Comparison of ENCODE assay signal across 13 cellular contexts in the genomic region with DNA sequence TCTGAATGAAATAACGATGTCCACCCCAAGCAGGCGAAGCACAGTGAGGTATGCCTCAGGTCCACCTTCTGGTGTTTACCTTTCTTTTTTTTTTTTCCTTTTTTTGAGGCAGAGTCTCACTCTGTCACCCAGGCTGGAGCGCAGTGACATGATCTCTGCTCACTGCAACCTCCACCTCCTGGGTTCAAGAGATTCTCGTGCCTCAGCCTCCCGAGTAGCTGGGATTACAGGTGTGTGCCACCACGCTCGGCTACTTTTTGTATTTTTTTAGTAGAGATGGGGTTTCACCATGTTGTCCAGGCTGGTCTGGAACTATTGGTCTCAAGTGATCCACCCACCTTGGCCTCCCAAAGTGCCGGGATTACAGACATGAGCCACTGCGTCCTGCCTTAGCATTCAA. TPM values are rescaled to one million over a fixed set of nuclear protein-coding genes. Genes with fewer than 3 reads are reported as not detected.
DNase-seq lines count a peak whose midpoint lies in the region; ATAC-seq, FAIRE-seq and TF ChIP-seq lines count a peak whose summit lies in the region.
"Not testable (repeated sequence)": the region's sequence is repeated elsewhere in the genome, so short reads cannot be mapped to it uniquely, and the experiment has no call there.
"Had no signal": no experiment of that assay in that cellular context is flagged by ENCODE, and none has a peak within 500 bp of the region (broad histone marks: within the 10 kb centered on the region; RNA-seq: fewer than 3 reads in every experiment).

No MANE protein-coding gene starts in this region.

- peaks cover 32% of the 10 kb centered on the region for H3K79me1 ChIP-seq in mesenchymal stem cell (replicated peaks; ENCODE audit: low read length, poor library complexity, severe bottlenecking)

- H3K4me2 ChIP-seq in A549 = peak overlapping the region; percentile 83
- H3K4me2 ChIP-seq in Loucy (ENCODE audit: low read depth, low read length, poor library complexity, severe bottlenecking) = peak overlapping the region; percentile 86
- H3K4me2 ChIP-seq in mesenchymal stem cell (ENCODE audit: low read length, poor library complexity, severe bottlenecking) = not testable (repeated sequence)

- H3K79me2 ChIP-seq in Loucy (ENCODE audit: insufficient read depth, low read length) = peaks cover 44% of the 10 kb centered on the region

- H3K27ac ChIP-seq in A549 (peak overlapping the region in 1 of 2 experiments; percentile 2; a peak in 1 of 6 replicates), breast epithelium (peak overlapping the region; percentile 84 to 87), epithelial cell of prostate (peak overlapping the region; percentile 86), foreskin keratinocyte (peak overlapping the region; percentile 99), right atrium auricular region (peak overlapping the region; percentile 65 to 80), uterus (peak overlapping the region; percentile 82 to 96)
- H3K27ac ChIP-seq in mesenchymal stem cell (ENCODE audit: low read length, poor library complexity, severe bottlenecking) = not testable (repeated sequence)

- ATAC-seq in A549, foreskin keratinocyte: not testable (repeated sequence)

- not testable (repeated sequence) for H3K27me3 ChIP-seq in Loucy (ENCODE audit: insufficient read depth, low read length, poor library complexity, severe bottlenecking); breast epithelium; foreskin keratinocyte; right atrium auricular region; mesenchymal stem cell (ENCODE audit: control insufficient read depth in 1 of 2, insufficient read depth in 1 of 2, low read length in 2 of 2); uterus

- 95% methylated on average over 9 of the region's 9 CpGs for WGBS in A549 (ENCODE audit: missing lambda C conversion rate)
- 98% methylated on average over 9 of the region's 9 CpGs for WGBS in mesenchymal stem cell

- H2AFZ ChIP-seq in Loucy (ENCODE audit: low read length); mesenchymal stem cell (ENCODE audit: low read depth, low read length): not testable (repeated sequence)

- H3K9me2 ChIP-seq in Loucy (replicated peaks; ENCODE audit: low read depth, low read length) = not testable (repeated sequence)

- H4K20me1 ChIP-seq in Loucy (ENCODE audit: insufficient read depth, low read length, poor library complexity, severe bottlenecking) = peaks cover 18% of the 10 kb centered on the region

- TF ChIP-seq POLR2A in A549 (IDR thresholded peaks at IDR 0.05; ENCODE audit: low read length); breast epithelium (IDR thresholded peaks at IDR 0.05); uterus (IDR thresholded peaks at IDR 0.05): not testable (repeated sequence)

- H3K18ac ChIP-seq in mesenchymal stem cell (ENCODE audit: low read depth in 1 of 2, low read length in 2 of 2) = not testable (repeated sequence)

- H3K23ac ChIP-seq in mesenchymal stem cell (ENCODE audit: low read length in 2 of 2) = not testable (repeated sequence)

- TF ChIP-seq EP300 in A549 (IDR thresholded peaks at IDR 0.05) = not testable (repeated sequence)

- H2BK5ac ChIP-seq in mesenchymal stem cell (ENCODE audit: low read depth, low read length, poor library complexity, severe bottlenecking) = not testable (repeated sequence)

- H3K36me3 ChIP-seq in Loucy (ENCODE audit: insufficient read depth, low read length); breast epithelium; right atrium auricular region; mesenchymal stem cell (ENCODE audit: control insufficient read depth in 1 of 2, insufficient read depth in 2 of 2, low read depth in 1 of 2, low read length in 2 of 2); uterus: not testable (repeated sequence)

- TF ChIP-seq CTCF in A549 (IDR thresholded peaks at IDR 0.05); Loucy (conservative IDR thresholded peaks at IDR 0.05; ENCODE audit: low read length); breast epithelium (IDR thresholded peaks at IDR 0.05); foreskin keratinocyte (conservative IDR thresholded peaks at IDR 0.05); right atrium auricular region (IDR thresholded peaks at IDR 0.05); uterus (IDR thresholded peaks at IDR 0.05): not testable (repeated sequence)

- H3K4me1 ChIP-seq in A549 (peaks cover 64% of the 10 kb centered on the region), Loucy (ENCODE audit: insufficient read depth, low read length, poor library complexity, severe bottlenecking) (peaks cover 39% of the 10 kb centered on the region), foreskin keratinocyte (peaks cover 40% of the 10 kb centered on the region), right atrium auricular region (peaks cover 0 to 84% of the 10 kb centered on the region in 2 donors), mesenchymal stem cell (ENCODE audit: control insufficient read depth, insufficient read depth, low read depth, low read length) (peaks cover 18% of the 10 kb centered on the region), uterus (peaks cover 9 to 28% of the 10 kb centered on the region in 2 donors)
- not testable (repeated sequence) for H3K4me1 ChIP-seq in breast epithelium

- DNase-seq in A549 (ENCODE audit: low read depth in 1 of 2, low spot score in 1 of 2); breast epithelium (ENCODE audit: low spot score in 2 of 2); epithelial cell of prostate (ENCODE audit: low read depth, low spot score); foreskin keratinocyte; right atrium auricular region (ENCODE audit: low spot score); mesenchymal stem cell; uterus: not testable (repeated sequence)

- not testable (repeated sequence) for H2BK12ac ChIP-seq in mesenchymal stem cell (ENCODE audit: low read length in 2 of 2)

- intact Hi-C loops in breast epithelium (cut with DNase I; ENCODE audit: low total_unique reads); uterus (cut with DNase I; ENCODE audit: low total_unique reads): not testable (repeated sequence)

- H3K9ac ChIP-seq in Loucy (ENCODE audit: low read depth, low read length, poor library complexity, severe bottlenecking); mesenchymal stem cell (ENCODE audit: low read length): not testable (repeated sequence)

- TF ChIP-seq RAD21 in A549 (conservative IDR thresholded peaks at IDR 0.05 in 1 of 2, IDR thresholded peaks at IDR 0.05 in 1 of 2) = not testable (repeated sequence)

- not testable (repeated sequence) for H4K8ac ChIP-seq in mesenchymal stem cell (ENCODE audit: low read length)

- H3K9me3 ChIP-seq in A549; Loucy (ENCODE audit: insufficient read depth, low read depth, low read length); breast epithelium; right atrium auricular region; mesenchymal stem cell (ENCODE audit: control insufficient read depth, low read length); uterus: not testable (repeated sequence)

- H4K91ac ChIP-seq in mesenchymal stem cell (ENCODE audit: low read length) = not testable (repeated sequence)

- not testable (repeated sequence) for H2BK120ac ChIP-seq in mesenchymal stem cell (ENCODE audit: low read depth, low read length)

- not testable (repeated sequence) for H2BK15ac ChIP-seq in mesenchymal stem cell (ENCODE audit: low read depth, poor library complexity, severe bottlenecking)

- CTCF ChIA-PET in A549 (lab: Yijun Ruan, JAX) = interaction anchor here (0.7 to 1.5 kb wide), 4 partner anchors 16 to 63 kb away, joined by 3 to 4 read pairs (median 4); no protein-coding TSS in a partner anchor

- not testable (repeated sequence) for H3K4ac ChIP-seq in mesenchymal stem cell (ENCODE audit: low read depth in 1 of 2, low read length in 2 of 2)

- not testable (repeated sequence) for FAIRE-seq in A549 (lab: Jason Lieb, UNC)

- H2AK5ac ChIP-seq in mesenchymal stem cell (ENCODE audit: low read length, severe bottlenecking) = peak overlapping the region; percentile 81

- not testable (repeated sequence) for H3F3A ChIP-seq in Loucy (ENCODE audit: low read depth)

- not testable (repeated sequence) for H3K14ac ChIP-seq in mesenchymal stem cell (ENCODE audit: low read length in 2 of 2)

- not testable (repeated sequence) for H3K4me3 ChIP-seq in A549; Loucy (ENCODE audit: low read length, poor library complexity, severe bottlenecking); breast epithelium; right atrium auricular region; mesenchymal stem cell (ENCODE audit: insufficient read depth in 1 of 2, low read depth in 1 of 2, low read length in 2 of 2); uterus

- POLR2A ChIA-PET in A549 (lab: Yijun Ruan, JAX) = not testable (repeated sequence)

RNA-seq across cellular contexts. Expression of a gene that starts 4.9 kb away (rescaled TPM):
- polyA plus RNA-seq in A549 (2011; rRNA removed) = 17.9 and 18.0 TPM in 2 replicates
- 9.9 and 10.3 TPM in 2 replicates for polyA plus RNA-seq in A549 (2012; cell fraction: cytosol; rRNA removed)
- polyA plus RNA-seq in A549 (2012; cell fraction: nucleus; rRNA removed) = 21.4 and 21.8 TPM in 2 replicates
- 8.3 to 10.0 TPM (median 9.8 TPM) in 3 replicates for polyA plus RNA-seq in A549 (2017; fragmentation: RNase III; extraction: RNeasy Plus Mini Kit Qiagen cat#74134 plus additional on column Dnase treatment)
- 45.1 and 45.8 TPM in 2 replicates for polyA minus RNA-seq in A549 (2011; rRNA and poly(A)+ RNA removed)
- total RNA-seq in breast epithelium = 10 to 100 TPM in 2 of 3 donors, 1 to 10 TPM in 1; 6.7 to 40.7 (median 21.0) TPM
- 23.0 and 24.2 TPM in 2 replicates for total RNA-seq in foreskin keratinocyte
- polyA plus RNA-seq in foreskin keratinocyte = 7.6 and 9.1 TPM in 2 replicates
- total RNA-seq in right atrium auricular region = 10 to 100 TPM; 19.7 to 29.0 TPM
- polyA plus RNA-seq in mesenchymal stem cell (2013, experiment 1 of 2) = 5.5 TPM
- polyA plus RNA-seq in mesenchymal stem cell (2013, experiment 2 of 2) = 5.0 TPM
- 10 to 100 TPM; 11.8 to 62.0 (median 28.2) TPM for total RNA-seq in uterus

RNA-seq across cellular contexts. Expression of a gene that starts 38.2 kb away (rescaled TPM):
- polyA plus RNA-seq in A549 (2011; rRNA removed) = 0.05 and 0.20 TPM in 2 replicates
- polyA plus RNA-seq in A549 (2012; cell fraction: cytosol; rRNA removed) = 0.05 and 0.06 TPM in 2 replicates
- 0.10 and 0.13 TPM in 2 replicates for polyA plus RNA-seq in A549 (2012; cell fraction: nucleus; rRNA removed)
- 0.03 TPM in 2 of 3 replicates, not detected in the other for polyA plus RNA-seq in A549 (2017; fragmentation: RNase III; extraction: RNeasy Plus Mini Kit Qiagen cat#74134 plus additional on column Dnase treatment)
- 0.10 and 0.12 TPM in 2 replicates for polyA minus RNA-seq in A549 (2011; rRNA and poly(A)+ RNA removed)
- total RNA-seq in breast epithelium = 1 to 10 TPM in 2 of 3 donors, not detected in 1; 2.0 to 8.8 TPM
- not detected in 2 replicates for total RNA-seq in foreskin keratinocyte
- 0.01 TPM in 1 of 2 replicates, not detected in the other for polyA plus RNA-seq in foreskin keratinocyte
- total RNA-seq in right atrium auricular region = not detected
- polyA plus RNA-seq in mesenchymal stem cell (2013, experiment 1 of 2) = not detected
- polyA plus RNA-seq in mesenchymal stem cell (2013, experiment 2 of 2) = not detected
- under 1 TPM in 3 of 4 donors, not detected in 1; under 0.01 to 0.62 (median 0.40) TPM for total RNA-seq in uterus
- total RNA-seq: Calu3; CD4-positive, alpha-beta memory T cell; G401; HFFc6 had no signal
- polyA plus RNA-seq: BJ; CD4-positive, alpha-beta memory T cell had no signal
